1 cellular context compared by ENCODE assay signal in the genomic region with DNA sequence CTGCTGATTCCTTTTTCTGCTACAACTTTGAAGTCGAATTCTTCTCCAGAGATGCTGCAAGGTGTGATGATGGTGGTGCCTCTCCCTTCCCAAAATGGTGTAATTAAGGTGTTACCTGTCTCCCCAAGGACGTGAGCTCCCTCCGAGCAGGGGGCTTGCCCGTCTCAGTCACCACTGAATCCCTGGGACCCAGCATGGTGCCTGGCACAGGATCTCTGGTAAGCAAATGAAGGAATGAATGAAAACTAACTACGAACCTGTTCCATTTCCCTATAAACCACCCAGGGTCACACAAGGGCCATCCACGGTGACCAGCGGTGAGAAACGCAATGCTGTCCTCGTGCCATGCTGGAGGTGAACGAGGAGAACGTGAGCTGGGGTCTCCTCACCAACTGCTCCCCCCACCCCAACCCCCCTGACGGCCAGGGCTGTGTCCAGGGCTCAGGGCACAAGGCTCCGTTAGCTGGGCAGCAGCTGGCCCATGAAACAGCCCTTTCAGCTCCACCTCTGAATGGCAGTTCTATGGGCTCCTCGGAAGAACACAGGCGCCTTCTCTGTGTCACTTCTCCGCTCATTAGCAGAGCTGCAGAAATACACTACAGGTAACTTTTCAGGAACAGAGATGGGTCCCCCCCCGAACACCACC.
TF ChIP-seq lines count a peak whose summit lies in the region.

No MANE protein-coding gene starts in this region.

TF ChIP-seq in SK-N-SH treated with all-trans-retinoic acid at 6 μM for 48 hours, 23 proteins besides CTCF, POLR2A, EP300 and RAD21 (continued from another document):
- TF ChIP-seq, protein P1, sequence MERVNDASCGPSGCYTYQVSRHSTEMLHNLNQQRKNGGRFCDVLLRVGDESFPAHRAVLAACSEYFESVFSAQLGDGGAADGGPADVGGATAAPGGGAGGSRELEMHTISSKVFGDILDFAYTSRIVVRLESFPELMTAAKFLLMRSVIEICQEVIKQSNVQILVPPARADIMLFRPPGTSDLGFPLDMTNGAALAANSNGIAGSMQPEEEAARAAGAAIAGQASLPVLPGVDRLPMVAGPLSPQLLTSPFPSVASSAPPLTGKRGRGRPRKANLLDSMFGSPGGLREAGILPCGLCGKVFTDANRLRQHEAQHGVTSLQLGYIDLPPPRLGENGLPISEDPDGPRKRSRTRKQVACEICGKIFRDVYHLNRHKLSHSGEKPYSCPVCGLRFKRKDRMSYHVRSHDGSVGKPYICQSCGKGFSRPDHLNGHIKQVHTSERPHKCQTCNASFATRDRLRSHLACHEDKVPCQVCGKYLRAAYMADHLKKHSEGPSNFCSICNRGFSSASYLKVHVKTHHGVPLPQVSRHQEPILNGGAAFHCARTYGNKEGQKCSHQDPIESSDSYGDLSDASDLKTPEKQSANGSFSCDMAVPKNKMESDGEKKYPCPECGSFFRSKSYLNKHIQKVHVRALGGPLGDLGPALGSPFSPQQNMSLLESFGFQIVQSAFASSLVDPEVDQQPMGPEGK (CRISPR knock-in tag; IDR thresholded peaks at IDR 0.05; ENCODE audit: borderline replicate concordance), result no peak
- TF ChIP-seq ZNF8 (CRISPR knock-in tag; IDR thresholded peaks at IDR 0.05) (no peak), ZNF70 (CRISPR knock-in tag; IDR thresholded peaks at IDR 0.05) (no peak), ARNTL (CRISPR knock-in tag; IDR thresholded peaks at IDR 0.05; ENCODE audit: borderline replicate concordance, low read depth) (no peak), ZC3H10 (CRISPR knock-in tag; IDR thresholded peaks at IDR 0.05) (no peak), ESRRG (CRISPR knock-in tag; IDR thresholded peaks at IDR 0.05) (no peak), SNAI2 (CRISPR knock-in tag; IDR thresholded peaks at IDR 0.05) (no peak), ZNF565 (CRISPR knock-in tag; conservative IDR thresholded peaks at IDR 0.05; ENCODE audit: low read depth) (no peak), ISL1 (CRISPR knock-in tag; IDR thresholded peaks at IDR 0.05) (no peak), ZFP30 (CRISPR knock-in tag; IDR thresholded peaks at IDR 0.05) (no peak), TOX (CRISPR knock-in tag; IDR thresholded peaks at IDR 0.05; ENCODE audit: borderline replicate concordance) (no peak), PPARA (CRISPR knock-in tag; IDR thresholded peaks at IDR 0.05; ENCODE audit: borderline replicate concordance) (no peak), TCF4 (CRISPR knock-in tag; IDR thresholded peaks at IDR 0.05; ENCODE audit: borderline replicate concordance) (no peak)
- TF ChIP-seq, protein P2, sequence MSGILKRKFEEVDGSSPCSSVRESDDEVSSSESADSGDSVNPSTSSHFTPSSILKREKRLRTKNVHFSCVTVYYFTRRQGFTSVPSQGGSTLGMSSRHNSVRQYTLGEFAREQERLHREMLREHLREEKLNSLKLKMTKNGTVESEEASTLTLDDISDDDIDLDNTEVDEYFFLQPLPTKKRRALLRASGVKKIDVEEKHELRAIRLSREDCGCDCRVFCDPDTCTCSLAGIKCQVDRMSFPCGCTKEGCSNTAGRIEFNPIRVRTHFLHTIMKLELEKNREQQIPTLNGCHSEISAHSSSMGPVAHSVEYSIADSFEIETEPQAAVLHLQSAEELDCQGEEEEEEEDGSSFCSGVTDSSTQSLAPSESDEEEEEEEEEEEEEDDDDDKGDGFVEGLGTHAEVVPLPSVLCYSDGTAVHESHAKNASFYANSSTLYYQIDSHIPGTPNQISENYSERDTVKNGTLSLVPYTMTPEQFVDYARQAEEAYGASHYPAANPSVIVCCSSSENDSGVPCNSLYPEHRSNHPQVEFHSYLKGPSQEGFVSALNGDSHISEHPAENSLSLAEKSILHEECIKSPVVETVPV (CRISPR knock-in tag; IDR thresholded peaks at IDR 0.05), result no peak
